5 cellular contexts compared by ENCODE assay signal in the genomic region with DNA sequence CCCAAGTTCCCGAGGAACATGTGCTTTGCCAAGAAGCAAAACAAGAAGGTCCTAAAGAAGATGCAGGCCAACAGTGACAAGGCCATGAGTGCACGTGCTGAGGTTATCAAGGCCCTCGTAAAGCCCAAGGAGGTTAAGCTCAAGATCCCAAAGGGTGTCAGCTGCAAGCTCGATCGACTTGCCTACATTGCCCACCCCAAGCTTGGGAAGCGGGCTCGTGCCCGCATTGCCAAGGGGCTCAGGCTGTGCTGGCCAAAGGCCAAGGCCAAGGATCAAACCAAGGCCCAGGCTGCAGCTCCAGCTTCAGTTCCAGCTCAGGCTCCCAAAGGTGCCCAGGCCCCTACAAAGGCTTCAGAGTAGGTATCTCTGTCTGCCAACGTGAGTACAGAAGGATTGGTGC. TPM values are rescaled to one million over a fixed set of nuclear protein-coding genes. Genes with fewer than 3 reads are reported as not detected.
DNase-seq lines count a peak whose midpoint lies in the region; ATAC-seq and TF ChIP-seq lines count a peak whose summit lies in the region.
"Not testable (repeated sequence)": the region's sequence is repeated elsewhere in the genome, so short reads cannot be mapped to it uniquely, and the experiment has no call there.

No MANE protein-coding gene starts in this region.

- not testable (repeated sequence) for H4K8ac ChIP-seq in trophoblast cell (ENCODE audit: low read depth, low read length)

- not testable (repeated sequence) for H3K4me3 ChIP-seq in GM23338; liver (ENCODE audit: low read depth in 1 of 3, low read length in 3 of 3); trophoblast cell (ENCODE audit: low read depth, low read length)

- H3K9me2 ChIP-seq in GM23338 (ENCODE audit: insufficient read depth): not testable (repeated sequence)

- H3K27ac ChIP-seq in GM23338 (ENCODE audit: low read depth); trophoblast cell (ENCODE audit: low read depth, low read length): not testable (repeated sequence)
- H3K27ac ChIP-seq in liver (ENCODE audit: low read depth in 1 of 2, low read length in 2 of 2): peak overlapping the region; percentile 69 to 89

- H4K20me1 ChIP-seq in GM23338 (replicated peaks; ENCODE audit: insufficient read depth): not testable (repeated sequence)

- not testable (repeated sequence) for H3K4me1 ChIP-seq in GM23338 (ENCODE audit: insufficient read depth); trophoblast cell (ENCODE audit: control insufficient read depth in 1 of 2, insufficient read depth in 2 of 2, low read length in 2 of 2)
- H3K4me1 ChIP-seq in liver (ENCODE audit: control insufficient read depth in 4 of 4, insufficient read depth in 4 of 4, low read length in 3 of 4): peaks cover 14 to 47% (median 37%) of the 10 kb centered on the region in 4 donors

- H2BK5ac ChIP-seq in trophoblast cell (ENCODE audit: low read depth, low read length, poor library complexity): not testable (repeated sequence)

- H3K36me3 Mint-ChIP-seq in GM23338 (ENCODE audit: low read depth); brain: not testable (repeated sequence)

- H3K36me3 ChIP-seq in GM23338 (ENCODE audit: insufficient read depth); liver (ENCODE audit: control insufficient read depth in 4 of 4, insufficient read depth in 3 of 4, low read depth in 1 of 4, low read length in 3 of 4); trophoblast cell (ENCODE audit: control insufficient read depth in 1 of 2, insufficient read depth in 2 of 2, low read length in 2 of 2): not testable (repeated sequence)

- H3K4ac ChIP-seq in trophoblast cell (ENCODE audit: low read depth, low read length): not testable (repeated sequence)

- not testable (repeated sequence) for H3K27me3 ChIP-seq in GM23338 (ENCODE audit: insufficient read depth); liver (ENCODE audit: control insufficient read depth in 4 of 4, insufficient read depth in 4 of 4, low read length in 3 of 4); trophoblast cell (ENCODE audit: insufficient read depth, low read length)

- H3K9ac ChIP-seq in liver (ENCODE audit: low read depth in 1 of 2, low read length in 2 of 2): not testable (repeated sequence)
- H3K9ac ChIP-seq in trophoblast cell (ENCODE audit: low read length): peak overlapping the region; percentile 53

- TF ChIP-seq RAD21 in liver (IDR thresholded peaks at IDR 0.05): not testable (repeated sequence)

- H3K4me3 Mint-ChIP-seq in GM23338, brain: not testable (repeated sequence)

- not testable (repeated sequence) for H3K27me3 Mint-ChIP-seq in GM23338 (ENCODE audit: insufficient read depth, low read depth, poor library complexity); brain

- 89% methylated on average over 9 of the region's 9 CpGs for WGBS in liver
- no CpG with 5 or more reads among the region's 9 CpGs for WGBS in trophoblast cell (ENCODE audit: extremely low coverage, insufficient coverage, insufficient read length)

- H3K23ac ChIP-seq in trophoblast cell (ENCODE audit: low read length): not testable (repeated sequence)

- H3K18ac ChIP-seq in trophoblast cell (ENCODE audit: low read length): not testable (repeated sequence)

- not testable (repeated sequence) for H3K27ac Mint-ChIP-seq in GM23338
- H3K27ac Mint-ChIP-seq in brain: peak overlapping the region in 3 of 5 experiments; percentile 41 to 50 (median 42)

- intact Hi-C loops in Right ventricle myocardium inferior (cut with DNase I): not testable (repeated sequence)

- not testable (repeated sequence) for H2AK5ac ChIP-seq in trophoblast cell (ENCODE audit: low read length)

- not testable (repeated sequence) for H3K14ac ChIP-seq in trophoblast cell (ENCODE audit: low read length)

- not testable (repeated sequence) for H2BK120ac ChIP-seq in trophoblast cell (ENCODE audit: insufficient read depth, low read length, poor library complexity)

- not testable (repeated sequence) for H4K12ac ChIP-seq in trophoblast cell (ENCODE audit: low read depth, low read length)

- not testable (repeated sequence) for DNase-seq in GM23338 (ENCODE audit: low spot score); trophoblast cell
- DNase-seq in Right ventricle myocardium inferior (ENCODE audit: missing footprints): peak; percentile 45

- H3K79me1 ChIP-seq in trophoblast cell (ENCODE audit: low read length): not testable (repeated sequence)

- H3F3A ChIP-seq in GM23338 (replicated peaks; ENCODE audit: low read depth): not testable (repeated sequence)

- not testable (repeated sequence) for H4K91ac ChIP-seq in trophoblast cell (ENCODE audit: low read depth, low read length)

- ATAC-seq in GM23338, Right ventricle myocardium inferior: not testable (repeated sequence)

- TF ChIP-seq CTCF in GM23338 (conservative IDR thresholded peaks at IDR 0.05; ENCODE audit: low read depth in 2 of 2); brain (conservative IDR thresholded peaks at IDR 0.05); liver (IDR thresholded peaks at IDR 0.05; ENCODE audit: low read depth, low read length, missing input control): not testable (repeated sequence)

- H3K79me2 ChIP-seq in GM23338 (replicated peaks; ENCODE audit: insufficient read depth); trophoblast cell (ENCODE audit: control insufficient read depth, insufficient read depth, low read length, poor library complexity): not testable (repeated sequence)

- H3K9me3 ChIP-seq in liver (ENCODE audit: control insufficient read depth in 4 of 4, low read length in 3 of 4); trophoblast cell (ENCODE audit: insufficient read depth, low read depth, low read length): not testable (repeated sequence)

- not testable (repeated sequence) for H2BK12ac ChIP-seq in trophoblast cell (ENCODE audit: low read length)

- H2AFZ ChIP-seq in GM23338: peak overlapping the region; percentile 66
- H2AFZ ChIP-seq in trophoblast cell (ENCODE audit: insufficient read depth, low read length, poor library complexity): not testable (repeated sequence)

- not testable (repeated sequence) for H3K9me3 Mint-ChIP-seq in GM23338, brain

- H3K4me1 Mint-ChIP-seq in GM23338: peaks cover 11% of the 10 kb centered on the region; the same call in 2 of the 3 replicates
- peaks cover 35% of the 10 kb centered on the region for H3K4me1 Mint-ChIP-seq in brain

- not testable (repeated sequence) for H3K4me2 ChIP-seq in GM23338; trophoblast cell (ENCODE audit: low read length)

RNA-seq across cellular contexts. Expression of gene DHX8, which starts 7.5 kb away (rescaled TPM):
- total RNA-seq in GM23338 (2014; rRNA removed; shearing (Covaris generic)): 27.3 and 35.3 TPM in 2 replicates
- polyA plus RNA-seq in GM23338 (2016; fragmentation: Nextera tagmentation; extraction: Ambion mirVana) (81.1 and 89.2 TPM in 2 replicates), brain (ENCODE audit: insufficient read depth, low read depth, low replicate concordance) (54.1 TPM), liver (10 to 100 TPM; 10.9 to 21.3 TPM)
- total RNA-seq in Right ventricle myocardium inferior (22.3 TPM), liver (10 to 100 TPM; 19.2 to 19.6 TPM)
- 31.7 and 31.9 TPM in 2 replicates for polyA plus RNA-seq in trophoblast cell (2013)
